ENCODE assay signal across 11 cellular contexts in the genomic region with DNA sequence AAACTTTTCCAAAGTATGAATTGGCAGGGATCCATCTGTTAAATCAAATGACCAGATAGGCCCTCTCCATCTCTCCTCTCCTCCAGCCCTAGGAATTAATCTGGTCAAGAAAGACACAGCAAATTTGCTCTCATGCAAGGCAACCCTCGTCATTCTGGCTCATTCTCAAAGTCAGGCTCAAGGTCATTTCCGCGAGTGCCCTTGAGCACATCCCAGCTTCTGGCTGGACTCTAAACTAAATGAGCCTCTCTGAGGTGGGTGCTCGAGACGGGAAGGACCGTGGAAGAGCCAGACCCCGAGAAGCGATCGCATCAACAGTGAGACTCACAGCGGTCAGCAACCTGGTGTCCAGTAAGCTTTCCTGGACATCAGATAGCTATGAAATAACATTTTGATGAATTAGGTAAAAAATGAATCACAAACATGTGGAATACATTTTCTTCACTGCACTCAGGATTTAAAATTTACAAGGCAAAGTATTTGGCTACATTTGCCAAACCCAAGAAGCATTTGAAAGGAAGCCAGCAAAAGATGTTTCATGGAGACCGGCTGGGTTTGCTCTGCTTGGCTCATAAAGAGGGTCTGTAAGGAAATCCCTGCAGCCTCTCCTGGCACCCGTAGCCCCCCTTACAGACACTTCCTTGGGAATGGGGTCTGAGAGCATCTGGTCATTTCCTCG.
DNase-seq lines count a peak whose midpoint lies in the region; ATAC-seq and TF ChIP-seq lines count a peak whose summit lies in the region.
"Had no signal": no experiment of that assay in that cellular context is flagged by ENCODE, and none has a peak within 500 bp of the region (broad histone marks: within the 10 kb centered on the region; RNA-seq: fewer than 3 reads in every experiment).

No MANE protein-coding gene starts in this region.

- no peaks in the 10 kb centered on the region for H3K36me3 ChIP-seq in left lung
- no peaks in the 10 kb centered on the region for H3K36me3 ChIP-seq in subcutaneous abdominal adipose tissue (ENCODE audit: control insufficient read depth in 5 of 5, insufficient read depth in 5 of 5, low read length in 5 of 5)
- H3K36me3 ChIP-seq in gastroesophageal sphincter, result no peaks in the 10 kb centered on the region

- no peak for TF ChIP-seq POLR2A in gastroesophageal sphincter (IDR thresholded peaks at IDR 0.05)

- DNase-seq in activated CD4-positive, alpha-beta T cell treated with anti-CD3 and anti-CD28 coated beads, Interleukin-2, amount 10 ng/mL, durations not matched to agents 24 days and 14 days, result no peak
- no peak for DNase-seq in activated CD4-positive, alpha-beta T cell treated with anti-CD3 and anti-CD28 coated beads, Interleukin-2, amount 50 U/mL, for 1 hour
- DNase-seq in astrocyte of the cerebellum (ENCODE audit: low read depth), result peak; percentile 13
- no peak for DNase-seq in left lung
- no peak for DNase-seq in KG1 (lab: John Stamatoyannopoulos, UW)
- DNase-seq: Karpas-422, NCI-H510A had no signal

- intact Hi-C loops in activated CD4-positive, alpha-beta T cell treated with anti-CD3 and anti-CD28 coated beads, Interleukin-2, amount 10 ng/mL, durations not matched to agents 24 days and 14 days (cut with micrococcal nuclease), result no loop called here
- intact Hi-C loops in left lung (cut with DNase I), result loop anchor here in 1 of 2 donors (5.0 kb wide), 1 partner anchor 254 kb away; no protein-coding TSS in a partner anchor

- H3K4me1 Mint-ChIP-seq in activated CD4-positive, alpha-beta T cell treated with anti-CD3 and anti-CD28 coated beads, Interleukin-2, amount 10 ng/mL, durations not matched to agents 24 days and 14 days, result peaks cover 2% of the 10 kb centered on the region

- peaks cover 15% of the 10 kb centered on the region for H3K27me3 Mint-ChIP-seq in activated CD4-positive, alpha-beta T cell treated with anti-CD3 and anti-CD28 coated beads, Interleukin-2, amount 10 ng/mL, durations not matched to agents 24 days and 14 days

- TF ChIP-seq EP300 in gastroesophageal sphincter (IDR thresholded peaks at IDR 0.05), result no peak

- peaks cover 11 to 23% of the 10 kb centered on the region in 2 donors for H3K4me1 ChIP-seq in left lung
- H3K4me1 ChIP-seq in subcutaneous abdominal adipose tissue (ENCODE audit: control insufficient read depth in 5 of 5, insufficient read depth in 5 of 5, low read length in 5 of 5), result peaks cover 0 to 13% (median 11%) of the 10 kb centered on the region in 5 donors
- H3K4me1 ChIP-seq in gastroesophageal sphincter, result peaks cover 0 to 36% (median 8%) of the 10 kb centered on the region in 3 donors

- ATAC-seq in left lung, result no peak
- ATAC-seq in GM19035 (IDR thresholded peaks at IDR 0.05; ENCODE audit: unreplicated experiment), result no peak
- ATAC-seq in gastroesophageal sphincter, result no peak

- peak overlapping the region in 1 of 5 donors; percentile 33 for H3K9ac ChIP-seq in subcutaneous abdominal adipose tissue (ENCODE audit: low read length in 5 of 5)

- no peak overlapping the region for H3K4me3 ChIP-seq in astrocyte of the cerebellum (ENCODE audit: low read depth, low read length)
- H3K4me3 ChIP-seq in left lung, result peak overlapping the region; percentile 2 to 21
- H3K4me3 ChIP-seq in subcutaneous abdominal adipose tissue (ENCODE audit: low read depth in 1 of 5, low read length in 5 of 5), result peak overlapping the region; percentile 64 to 73 (median 71)
- H3K4me3 ChIP-seq in gastroesophageal sphincter, result peak overlapping the region in 1 of 2 donors; percentile 39

- no peaks in the 10 kb centered on the region for H3K9me3 ChIP-seq in left lung
- H3K9me3 ChIP-seq in subcutaneous abdominal adipose tissue (ENCODE audit: control insufficient read depth in 5 of 5, low read length in 5 of 5), result no peaks in the 10 kb centered on the region
- H3K9me3 ChIP-seq in gastroesophageal sphincter, result no peaks in the 10 kb centered on the region

- H3K27ac ChIP-seq in left lung, result no peak overlapping the region
- H3K27ac ChIP-seq in subcutaneous abdominal adipose tissue (ENCODE audit: low read depth, low read length), result no peak overlapping the region
- peak overlapping the region in 1 of 4 donors; percentile 26 for H3K27ac ChIP-seq in gastroesophageal sphincter

- H3K27me3 ChIP-seq in left lung (no peaks in the 10 kb centered on the region), subcutaneous abdominal adipose tissue (ENCODE audit: control insufficient read depth in 5 of 5, insufficient read depth in 4 of 5, low read length in 5 of 5) (peaks cover 0 to 4% (median 0%) of the 10 kb centered on the region in 5 donors), gastroesophageal sphincter (no peaks in the 10 kb centered on the region)

- peak overlapping the region; percentile 70 for H3K4me3 Mint-ChIP-seq in activated CD4-positive, alpha-beta T cell treated with anti-CD3 and anti-CD28 coated beads, Interleukin-2, amount 10 ng/mL, durations not matched to agents 24 days and 14 days
- H3K4me3 Mint-ChIP-seq: type B pancreatic cell had no signal

- no peak for TF ChIP-seq CTCF in astrocyte of the cerebellum (IDR thresholded peaks at IDR 0.05; ENCODE audit: low read depth, low read length, missing control alignments)
- no peak for TF ChIP-seq CTCF in left lung (IDR thresholded peaks at IDR 0.05)
- TF ChIP-seq CTCF in gastroesophageal sphincter (IDR thresholded peaks at IDR 0.05), result no peak

- 21 to 86% methylated on average over 9 to 11 of the region's 13 CpGs for WGBS in gastroesophageal sphincter (ENCODE audit: low coverage in 1 of 2), 2 donors

- no peaks in the 10 kb centered on the region for H3K36me3 Mint-ChIP-seq in activated CD4-positive, alpha-beta T cell treated with anti-CD3 and anti-CD28 coated beads, Interleukin-2, amount 10 ng/mL, durations not matched to agents 24 days and 14 days (ENCODE audit: low read depth)
- H3K36me3 Mint-ChIP-seq: type B pancreatic cell had no signal

- H3K9me3 Mint-ChIP-seq in activated CD4-positive, alpha-beta T cell treated with anti-CD3 and anti-CD28 coated beads, Interleukin-2, amount 10 ng/mL, durations not matched to agents 24 days and 14 days, result no peaks in the 10 kb centered on the region
- H3K9me3 Mint-ChIP-seq: type B pancreatic cell had no signal

- in situ Hi-C loops in astrocyte of the cerebellum (cut with HindIII; ENCODE audit: low sequenced_read_pairs), result no loop called here

- H3K27ac Mint-ChIP-seq in activated CD4-positive, alpha-beta T cell treated with anti-CD3 and anti-CD28 coated beads, Interleukin-2, amount 10 ng/mL, durations not matched to agents 24 days and 14 days, result no peak overlapping the region
- H3K27ac Mint-ChIP-seq: type B pancreatic cell had no signal
